28 cellular contexts compared by ENCODE assay signal in the genomic region with DNA sequence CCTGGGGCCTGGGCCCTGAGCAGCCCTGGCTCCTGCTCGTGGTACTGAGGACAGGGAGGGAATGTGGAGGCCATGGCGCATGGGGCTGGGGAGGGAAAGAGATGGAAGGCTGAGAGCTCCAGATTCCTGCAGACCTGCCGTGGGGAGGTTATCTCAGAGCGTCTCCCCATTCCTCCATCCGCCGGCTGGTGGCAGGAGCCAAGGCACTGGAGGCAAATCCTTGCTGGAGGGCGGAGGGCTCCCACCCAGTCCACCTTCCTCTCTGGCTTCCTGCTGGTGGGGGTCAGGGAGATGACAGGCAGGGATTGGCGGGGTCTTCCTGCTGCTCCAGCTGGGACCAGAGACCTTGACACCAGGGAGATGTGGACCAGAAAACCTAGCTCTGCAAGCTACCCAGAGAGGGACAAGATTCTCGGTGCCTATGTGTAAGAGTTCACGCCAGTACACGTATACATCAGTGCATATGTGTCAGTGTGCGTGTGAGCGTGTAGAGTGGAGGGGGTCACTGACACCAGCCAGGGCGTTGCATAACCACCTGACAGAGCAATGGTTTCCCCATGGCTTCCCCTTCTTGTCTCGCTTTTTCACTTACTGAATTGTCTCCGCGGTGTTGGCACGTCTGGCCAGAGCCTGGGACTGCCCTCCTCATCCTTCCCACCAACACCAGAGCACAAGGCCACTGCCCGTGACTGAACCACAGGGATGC. TPM values are rescaled to one million over a fixed set of nuclear protein-coding genes. Genes with fewer than 3 reads are reported as not detected.
DNase-seq lines count a peak whose midpoint lies in the region; ATAC-seq, FAIRE-seq and TF ChIP-seq lines count a peak whose summit lies in the region.
"Had no signal": no experiment of that assay in that cellular context is flagged by ENCODE, and none has a peak within 500 bp of the region (broad histone marks: within the 10 kb centered on the region; RNA-seq: fewer than 3 reads in every experiment).

No MANE protein-coding gene starts in this region.

- POLR2A ChIA-PET in K562 (lab: Yijun Ruan, JAX): interaction anchor here (0.7 to 6.6 kb wide), 5 partner anchors 10 to 64 kb away, joined by 3 to 73 read pairs (median 6); no protein-coding TSS in a partner anchor

- no peaks in the 10 kb centered on the region; a peak in 1 of 5 replicates for H3K27me3 ChIP-seq in K562 (ENCODE audit: control insufficient read depth in 2 of 2, insufficient read depth in 2 of 2, low read length in 2 of 2)
- no peaks in the 10 kb centered on the region for H3K27me3 ChIP-seq in testis
- H3K27me3 ChIP-seq: BE2C, colonic mucosa, SJSA1, upper lobe of right lung had no signal

- TF ChIP-seq POLR2A in K562 (conservative IDR thresholded peaks at IDR 0.05) (no peak), testis (IDR thresholded peaks at IDR 0.05) (no peak)

- H3K4me3 ChIP-seq in K562: no peak overlapping the region
- no peak overlapping the region for H3K4me3 ChIP-seq in testis
- H3K4me3 ChIP-seq: colonic mucosa, HAP-1, mucosa of descending colon, prostate gland, SJSA1, upper lobe of right lung had no signal

- H3K79me2 ChIP-seq in K562 (ENCODE audit: control insufficient read depth, insufficient read depth, low read length): peaks cover 62% of the 10 kb centered on the region

- H3K27me3 Mint-ChIP-seq in CD14-positive monocyte (ENCODE audit: low read depth in 3 of 3): peaks cover 72 to 95% (median 74%) of the 10 kb centered on the region in 3 donors
- H3K27me3 Mint-ChIP-seq in neural crest cell (ENCODE audit: low read depth): no peaks in the 10 kb centered on the region
- no peaks in the 10 kb centered on the region for H3K27me3 Mint-ChIP-seq in natural killer cell treated with Interleukin-12 subunit alpha and Interleukin-12 subunit beta and Interleukin-15 and Interleukin-18, amount 100 ng/mL, for 72 hours
- H3K27me3 Mint-ChIP-seq: activated CD8-positive, alpha-beta memory T cell treated with anti-CD3 and anti-CD28 coated beads, Interleukin-2, amount 10 ng/mL, durations not matched to agents 7 days and 5 days had no signal

- peaks cover 3 to 9% of the 10 kb centered on the region in 2 donors for H3K36me3 Mint-ChIP-seq in CD14-positive monocyte
- H3K36me3 Mint-ChIP-seq in neural crest cell (ENCODE audit: low read depth): no peaks in the 10 kb centered on the region
- H3K36me3 Mint-ChIP-seq in natural killer cell treated with Interleukin-12 subunit alpha and Interleukin-12 subunit beta and Interleukin-15 and Interleukin-18, amount 100 ng/mL, for 72 hours: no peaks in the 10 kb centered on the region
- H3K36me3 Mint-ChIP-seq: activated CD8-positive, alpha-beta memory T cell treated with anti-CD3 and anti-CD28 coated beads, Interleukin-2, amount 10 ng/mL, durations not matched to agents 7 days and 5 days had no signal

- H3K36me3 ChIP-seq in K562 (ENCODE audit: control insufficient read depth, insufficient read depth, low read length) (peaks cover 83% of the 10 kb centered on the region), testis (ENCODE audit: low read depth, missing control alignments) (no peaks in the 10 kb centered on the region)
- H3K36me3 ChIP-seq: BE2C, colonic mucosa, HAP-1, prostate gland, SJSA1, upper lobe of right lung had no signal

- TF ChIP-seq EP300 in K562 (IDR thresholded peaks at IDR 0.05; ENCODE audit: low read length): no peak

- H4K20me1 ChIP-seq in K562 (replicated peaks; ENCODE audit: control insufficient read depth, insufficient read depth, low read length): peaks cover 3% of the 10 kb centered on the region; the same call in 1 of the 2 replicates

- peak; percentile 74 for DNase-seq in CD14-positive monocyte (ENCODE audit: low spot score)
- peak; percentile 63 to 84 for DNase-seq in NOMO-1 (lab: John Stamatoyannopoulos, UW; ENCODE audit: unreplicated experiment in 2 of 2)
- no peak for DNase-seq in K562 (ENCODE audit: extremely low read depth in 1 of 4, low spot score in 3 of 4)
- DNase-seq in neural crest cell (ENCODE audit: low read depth, low spot score): no peak
- DNase-seq in natural killer cell treated with Interleukin-12 subunit alpha and Interleukin-12 subunit beta and Interleukin-15 and Interleukin-18, amount 100 ng/mL, for 72 hours (ENCODE audit: low spot score): no peak
- no peak for DNase-seq in testis
- DNase-seq in activated CD4-positive, CD25-positive, alpha-beta regulatory T cell (lab: John Stamatoyannopoulos, UW): no peak
- DNase-seq: activated CD4-positive, alpha-beta T cell treated with anti-CD3 and anti-CD28 coated beads for 4 hours; activated CD8-positive, alpha-beta memory T cell treated with anti-CD3 and anti-CD28 coated beads, Interleukin-2, amount 10 ng/mL, durations not matched to agents 7 days and 5 days; activated naive CD4-positive, alpha-beta T cell treated with anti-CD3 and anti-CD28 coated beads, Interleukin-2, amount 50 U/mL, for 16 hours; amygdala; BE2C; colonic mucosa; COR-L47; DMS79; GF-D8; Kasumi-1; mucosa of descending colon; NCI-H1105; NCI-H2029 treated with DMSO at 0.1 percent for 48 hours; NCI-H82; stimulated activated CD8-positive, alpha-beta memory T cell treated with anti-CD3 and anti-CD28 coated beads, Interleukin-4, amount 100 ng/mL, for 48 hours; upper lobe of right lung had no signal

- TF ChIP-seq CTCF in CD14-positive monocyte (IDR thresholded peaks at IDR 0.05) (no peak), K562 (IDR thresholded peaks at IDR 0.05 in 2 of 3, conservative IDR thresholded peaks at IDR 0.05 in 1 of 3; ENCODE audit: insufficient read depth in 2 of 3, low read depth in 1 of 3, low read length in 3 of 3) (no peak), neural crest cell (conservative IDR thresholded peaks at IDR 0.05) (no peak), testis (IDR thresholded peaks at IDR 0.05) (no peak)

- H3K4me2 ChIP-seq in K562 (ENCODE audit: insufficient read depth, low read length): no peak overlapping the region

- no peak for FAIRE-seq in K562 (lab: Jason Lieb, UNC)
- FAIRE-seq: RCC 7860 had no signal

- H3K9ac ChIP-seq in K562 (ENCODE audit: insufficient read depth in 1 of 2, low read depth in 2 of 2, low read length in 2 of 2): peak overlapping the region in 1 of 2 experiments; percentile 79; a peak in 2 of 4 replicates

- peak overlapping the region in 1 of 2 donors; percentile 82 for H3K4me3 Mint-ChIP-seq in CD14-positive monocyte
- H3K4me3 Mint-ChIP-seq in neural crest cell: no peak overlapping the region
- no peak overlapping the region for H3K4me3 Mint-ChIP-seq in natural killer cell treated with Interleukin-12 subunit alpha and Interleukin-12 subunit beta and Interleukin-15 and Interleukin-18, amount 100 ng/mL, for 72 hours
- H3K4me3 Mint-ChIP-seq: activated CD8-positive, alpha-beta memory T cell treated with anti-CD3 and anti-CD28 coated beads, Interleukin-2, amount 10 ng/mL, durations not matched to agents 7 days and 5 days had no signal

- in situ Hi-C loops in K562 (cut with MboI): no loop called here

- H3K27ac Mint-ChIP-seq in CD14-positive monocyte (peak overlapping the region; percentile 29 to 92 (median 86)), neural crest cell (ENCODE audit: unreplicated experiment) (peak overlapping the region; percentile 52)
- peak overlapping the region in 1 of 2 donors; percentile 5 for H3K27ac Mint-ChIP-seq in natural killer cell treated with Interleukin-12 subunit alpha and Interleukin-12 subunit beta and Interleukin-15 and Interleukin-18, amount 100 ng/mL, for 72 hours
- H3K27ac Mint-ChIP-seq: activated CD8-positive, alpha-beta memory T cell treated with anti-CD3 and anti-CD28 coated beads, Interleukin-2, amount 10 ng/mL, durations not matched to agents 7 days and 5 days had no signal

- TF ChIP-seq RAD21 in K562 (CRISPR knock-in tag; conservative IDR thresholded peaks at IDR 0.05 in 1 of 2, IDR thresholded peaks at IDR 0.05 in 1 of 2): no peak

- H3K9me1 ChIP-seq in K562 (ENCODE audit: control insufficient read depth, insufficient read depth, low read length): no peaks in the 10 kb centered on the region

- H3K4me1 Mint-ChIP-seq in CD14-positive monocyte: peaks cover 33% of the 10 kb centered on the region
- H3K4me1 Mint-ChIP-seq in neural crest cell: peaks cover 47% of the 10 kb centered on the region
- H3K4me1 Mint-ChIP-seq in natural killer cell treated with Interleukin-12 subunit alpha and Interleukin-12 subunit beta and Interleukin-15 and Interleukin-18, amount 100 ng/mL, for 72 hours (ENCODE audit: low read depth in 2 of 2): peaks cover 0 to 3% of the 10 kb centered on the region in 2 donors
- H3K4me1 Mint-ChIP-seq: activated CD8-positive, alpha-beta memory T cell treated with anti-CD3 and anti-CD28 coated beads, Interleukin-2, amount 10 ng/mL, durations not matched to agents 7 days and 5 days had no signal

- intact Hi-C loops in CD14-positive monocyte (cut with micrococcal nuclease) (no loop called here), K562 (cut with micrococcal nuclease) (no loop called here), testis (cut with DNase I; ENCODE audit: low total_unique reads) (no loop called here)

- H3K27ac ChIP-seq in K562 (ENCODE audit: extremely low read depth, low read depth, low read length) (peak overlapping the region; percentile 43; the same call in 2 of the 3 replicates), testis (no peak overlapping the region)
- H3K27ac ChIP-seq: colonic mucosa, SJSA1, upper lobe of right lung had no signal

- H3K9me3 Mint-ChIP-seq in CD14-positive monocyte: peaks cover 0 to 5% (median 0%) of the 10 kb centered on the region in 7 donors
- no peaks in the 10 kb centered on the region for H3K9me3 Mint-ChIP-seq in neural crest cell
- H3K9me3 Mint-ChIP-seq in natural killer cell treated with Interleukin-12 subunit alpha and Interleukin-12 subunit beta and Interleukin-15 and Interleukin-18, amount 100 ng/mL, for 72 hours: no peaks in the 10 kb centered on the region

- BruUV-seq in K562 (replicated peaks; lab: Mats Ljungman, UMichigan): no TSS peak

- peaks cover 39 to 86% of the 10 kb centered on the region in 2 experiments; a peak in 4 of 5 replicates for H3K4me1 ChIP-seq in K562 (replicated peaks in 1 of 2; ENCODE audit: control insufficient read depth in 2 of 2, insufficient read depth in 2 of 2, low read length in 2 of 2)
- peaks cover 11% of the 10 kb centered on the region for H3K4me1 ChIP-seq in testis
- H3K4me1 ChIP-seq: BE2C, SJSA1 had no signal

- WGBS in K562 (ENCODE audit: insufficient coverage, low coverage, missing lambda C conversion rate): 96% methylated on average over 18 of the region's 19 CpGs
- WGBS in testis, 2 donors: 94 to 96% methylated on average over 15 to 19 of the region's 19 CpGs

- no peak overlapping the region for H2AFZ ChIP-seq in K562 (ENCODE audit: low read depth, low read length)

- CTCF ChIA-PET in K562 (lab: Yijun Ruan, JAX; ENCODE audit: low intra/inter-chr PET ratio): no interaction called here

- ATAC-seq in K562 (no peak), GM21528 (IDR thresholded peaks at IDR 0.05; ENCODE audit: low FRiP score, unreplicated experiment) (no peak)
- ATAC-seq in natural killer cell treated with Interleukin-12 subunit alpha and Interleukin-12 subunit beta and Interleukin-15 and Interleukin-18, amount 100 ng/mL, for 72 hours: no peak
- ATAC-seq: activated CD8-positive, alpha-beta memory T cell treated with anti-CD3 and anti-CD28 coated beads, Interleukin-2, amount 10 ng/mL, durations not matched to agents 7 days and 5 days; mucosa of descending colon had no signal

- no peaks in the 10 kb centered on the region for H3K9me3 ChIP-seq in K562 (replicated peaks; ENCODE audit: control insufficient read depth, insufficient read depth, low read depth, low read length)
- H3K9me3 ChIP-seq in testis: no peaks in the 10 kb centered on the region
- H3K9me3 ChIP-seq: BE2C, colonic mucosa, HAP-1, mucosa of descending colon, prostate gland, SJSA1, upper lobe of right lung had no signal

RNA-seq across cellular contexts. Expression of gene SEMA4C, which starts 15.7 kb away (rescaled TPM):
- polyA plus RNA-seq in CD14-positive monocyte (under 1 TPM; 0.08 to 0.21 TPM), K562 (2011; rRNA removed) (59.7 and 110 TPM in 2 replicates), K562 (2014; fragmentation: Illumina TruSeq; extraction: Trizol) (21.8 and 29.4 TPM in 2 replicates), K562 (2014; fragmentation: Nextera tagmentation; extraction: Ambion mirVana) (under 1 TPM; 0.32 to 0.89 TPM), K562 (2014; rRNA removed) (35.5 and 36.2 TPM in 2 replicates), testis (ENCODE audit: insufficient read depth, low read depth, low replicate concordance) (10.5 TPM)
- total RNA-seq in K562 (2011; cell fraction: chromatin; rRNA removed; ENCODE audit: low replicate concordance): 229 and 466 TPM in 2 replicates
- total RNA-seq in K562 (2011; cell fraction: nucleolus; rRNA removed): 309 and 326 TPM in 2 replicates
- 244 and 282 TPM in 2 replicates for total RNA-seq in K562 (2011; cell fraction: nucleoplasm; rRNA removed)
- total RNA-seq in K562 (2014; rRNA removed) (28.8 and 35.6 TPM in 2 replicates), K562 (2014; rRNA removed; fragmentation: Illumina TruSeq; extraction: Trizol) (7.3 and 9.5 TPM in 2 replicates), K562 (2015; rRNA removed; fragmentation: Illumina TruSeq; extraction: Trizol) (23.9 and 24.6 TPM in 2 replicates), K562 (2021) (45.2 and 54.4 TPM in 2 replicates), neural crest cell (102 and 103 TPM in 2 replicates), testis (10 to 100 TPM; 11.4 to 17.6 TPM)
- polyA plus RNA-seq in K562 (2011; cell fraction: cytosol; rRNA removed): 50.2 and 68.3 TPM in 2 replicates
- polyA plus RNA-seq in K562 (2011; cell fraction: nucleus; rRNA removed): 313 and 392 TPM in 2 replicates
- 39.1 and 59.5 TPM in 2 replicates for polyA plus RNA-seq in K562 (2012)
- 56.4 and 73.7 TPM in 2 replicates for polyA minus RNA-seq in K562 (2011; rRNA and poly(A)+ RNA removed)
- 58.2 and 59.2 TPM in 2 replicates for polyA minus RNA-seq in K562 (2011; cell fraction: cytosol; rRNA and poly(A)+ RNA removed)
- 58.7 and 72.1 TPM in 2 replicates for polyA minus RNA-seq in K562 (2011; cell fraction: nucleus; rRNA and poly(A)+ RNA removed)
- 10 to 100 TPM; 17.0 to 18.0 TPM for total RNA-seq in natural killer cell treated with Interleukin-12 subunit alpha and Interleukin-12 subunit beta and Interleukin-15 and Interleukin-18, amount 100 ng/mL, for 72 hours

RNA-seq across cellular contexts. Expression of gene ANKRD39, which starts 27.8 kb away (rescaled TPM):
- 1 to 10 TPM; 9.0 to 9.7 TPM for polyA plus RNA-seq in CD14-positive monocyte
- 39.7 and 71.7 TPM in 2 replicates for total RNA-seq in K562 (2011; cell fraction: chromatin; rRNA removed; ENCODE audit: low replicate concordance)
- 42.2 and 44.1 TPM in 2 replicates for total RNA-seq in K562 (2011; cell fraction: nucleolus; rRNA removed)
- 34.4 and 37.9 TPM in 2 replicates for total RNA-seq in K562 (2011; cell fraction: nucleoplasm; rRNA removed)
- 33.1 and 50.4 TPM in 2 replicates for total RNA-seq in K562 (2014; rRNA removed)
- total RNA-seq in K562 (2014; rRNA removed; fragmentation: Illumina TruSeq; extraction: Trizol): 5.7 and 8.2 TPM in 2 replicates
- 21.2 and 21.9 TPM in 2 replicates for total RNA-seq in K562 (2015; rRNA removed; fragmentation: Illumina TruSeq; extraction: Trizol)
- 29.8 and 31.2 TPM in 2 replicates for total RNA-seq in K562 (2021)
- polyA plus RNA-seq in K562 (2011; rRNA removed): 23.8 and 33.3 TPM in 2 replicates
- 27.1 and 60.5 TPM in 2 replicates for polyA plus RNA-seq in K562 (2011; cell fraction: cytosol; rRNA removed)
- polyA plus RNA-seq in K562 (2011; cell fraction: nucleus; rRNA removed): 58.3 and 92.0 TPM in 2 replicates
- polyA plus RNA-seq in K562 (2012): 28.4 and 31.7 TPM in 2 replicates
- polyA plus RNA-seq in K562 (2014; fragmentation: Illumina TruSeq; extraction: Trizol): 15.0 and 22.7 TPM in 2 replicates
- 10 to 100 TPM; 16.7 to 26.0 TPM for polyA plus RNA-seq in K562 (2014; fragmentation: Nextera tagmentation; extraction: Ambion mirVana)
- 28.1 and 48.3 TPM in 2 replicates for polyA plus RNA-seq in K562 (2014; rRNA removed)
- polyA minus RNA-seq in K562 (2011; rRNA and poly(A)+ RNA removed): 6.6 and 8.9 TPM in 2 replicates
- polyA minus RNA-seq in K562 (2011; cell fraction: cytosol; rRNA and poly(A)+ RNA removed): 7.1 and 9.9 TPM in 2 replicates
- polyA minus RNA-seq in K562 (2011; cell fraction: nucleus; rRNA and poly(A)+ RNA removed): 15.1 and 21.2 TPM in 2 replicates
- 23.4 and 25.8 TPM in 2 replicates for total RNA-seq in neural crest cell
- total RNA-seq in natural killer cell treated with Interleukin-12 subunit alpha and Interleukin-12 subunit beta and Interleukin-15 and Interleukin-18, amount 100 ng/mL, for 72 hours: 10 to 100 TPM; 27.8 to 41.7 TPM
- 10 to 100 TPM; 13.9 to 16.4 TPM for total RNA-seq in testis
- polyA plus RNA-seq in testis (ENCODE audit: insufficient read depth, low read depth, low replicate concordance): 8.9 TPM

RNA-seq across cellular contexts. Expression of gene ANKRD23, which starts 41.8 kb away (rescaled TPM):
- polyA plus RNA-seq in CD14-positive monocyte (not detected), K562 (2011; rRNA removed) (4.8 and 7.5 TPM in 2 replicates), K562 (2014; fragmentation: Illumina TruSeq; extraction: Trizol) (2.7 and 3.1 TPM in 2 replicates), K562 (2014; fragmentation: Nextera tagmentation; extraction: Ambion mirVana) (under 1 TPM; 0.32 to 0.34 TPM), K562 (2014; rRNA removed) (4.5 and 5.8 TPM in 2 replicates), testis (ENCODE audit: insufficient read depth, low read depth, low replicate concordance) (7.5 TPM)
- 20.7 and 42.5 TPM in 2 replicates for total RNA-seq in K562 (2011; cell fraction: chromatin; rRNA removed; ENCODE audit: low replicate concordance)
- 27.0 and 27.3 TPM in 2 replicates for total RNA-seq in K562 (2011; cell fraction: nucleolus; rRNA removed)
- total RNA-seq in K562 (2011; cell fraction: nucleoplasm; rRNA removed): 19.0 and 21.1 TPM in 2 replicates
- total RNA-seq in K562 (2014; rRNA removed) (2.7 and 3.1 TPM in 2 replicates), K562 (2014; rRNA removed; fragmentation: Illumina TruSeq; extraction: Trizol) (1.8 and 2.0 TPM in 2 replicates), K562 (2015; rRNA removed; fragmentation: Illumina TruSeq; extraction: Trizol) (2.9 and 4.5 TPM in 2 replicates), K562 (2021) (2.8 and 4.1 TPM in 2 replicates), neural crest cell (9.3 and 11.4 TPM in 2 replicates), testis (1 to 10 TPM; 5.3 to 6.8 TPM)
- 2.9 and 5.5 TPM in 2 replicates for polyA plus RNA-seq in K562 (2011; cell fraction: cytosol; rRNA removed)
- polyA plus RNA-seq in K562 (2011; cell fraction: nucleus; rRNA removed): 40.8 and 73.8 TPM in 2 replicates
- 3.4 and 10.6 TPM in 2 replicates for polyA plus RNA-seq in K562 (2012)
- polyA minus RNA-seq in K562 (2011; rRNA and poly(A)+ RNA removed): 1.2 and 2.2 TPM in 2 replicates
- 0.95 and 2.6 TPM in 2 replicates for polyA minus RNA-seq in K562 (2011; cell fraction: cytosol; rRNA and poly(A)+ RNA removed)
- 6.3 and 6.9 TPM in 2 replicates for polyA minus RNA-seq in K562 (2011; cell fraction: nucleus; rRNA and poly(A)+ RNA removed)
- 10 to 100 TPM in 1 of 2 donors, 1 to 10 TPM in 1; 7.4 to 12.9 TPM for total RNA-seq in natural killer cell treated with Interleukin-12 subunit alpha and Interleukin-12 subunit beta and Interleukin-15 and Interleukin-18, amount 100 ng/mL, for 72 hours

Comparison
In these comparisons a context has a peak if more than half of its experiments do, and no peak if none do; other contexts are left out.
1. DNase-seq: peak in CD14-positive monocyte (single experiment) and NOMO-1 (2 of 2); none in K562 (0 of 4), neural crest cell (single experiment), natural killer cell treated with Interleukin-12 subunit alpha and Interleukin-12 subunit beta and Interleukin-15 and Interleukin-18, amount 100 ng/mL, for 72 hours (single experiment), testis (single experiment) and activated CD4-positive, CD25-positive, alpha-beta regulatory T cell (0 of 4).